ENCODE assay signal across 17 cellular contexts in the genomic region with DNA sequence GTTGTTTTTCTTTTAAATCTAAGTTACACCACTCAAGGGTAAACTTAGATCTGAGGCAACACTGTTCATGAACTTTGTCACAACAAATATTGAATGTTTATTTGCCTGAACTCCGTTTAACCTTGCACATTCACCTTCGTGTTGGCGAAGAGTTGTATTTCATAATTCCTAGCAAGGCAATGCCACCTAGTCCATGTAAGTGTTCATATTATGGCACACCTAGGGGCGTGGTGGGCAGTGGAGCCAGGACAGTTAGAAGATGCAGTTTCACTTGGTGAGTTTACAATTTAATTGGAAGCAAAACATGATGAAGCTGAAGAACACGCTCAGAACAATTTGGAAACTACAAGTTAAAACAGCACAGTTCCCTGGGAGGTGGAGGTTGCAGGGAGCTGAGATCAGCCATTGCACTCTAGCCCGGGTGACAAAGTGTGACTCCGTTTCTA. TPM values are rescaled to one million over a fixed set of nuclear protein-coding genes. Genes with fewer than 3 reads are reported as not detected.
DNase-seq lines count a peak whose midpoint lies in the region; ATAC-seq, FAIRE-seq and TF ChIP-seq lines count a peak whose summit lies in the region.
"Had no signal": no experiment of that assay in that cellular context is flagged by ENCODE, and none has a peak within 500 bp of the region (broad histone marks: within the 10 kb centered on the region; RNA-seq: fewer than 3 reads in every experiment).

No MANE protein-coding gene starts in this region.

- no peak for TF ChIP-seq EP300 in A549 (IDR thresholded peaks at IDR 0.05)

- no peaks in the 10 kb centered on the region for H3K4me1 Mint-ChIP-seq in WTC11

- H3K4me2 ChIP-seq in A549 (peak overlapping the region; percentile 60), osteoblast (ENCODE audit: insufficient read depth, low read length) (no peak overlapping the region)
- H3K4me2 ChIP-seq: BLaER1 treated with 17β-estradiol and CSF1 and Interleukin-3, amounts not matched to agents 10 nM and 100 nM had no signal

- POLR2A ChIA-PET in A549 (lab: Yijun Ruan, JAX) (no interaction called here), WTC11 (lab: Charles Lee) (no interaction called here)

- TF ChIP-seq POLR2A in A549 (IDR thresholded peaks at IDR 0.05; ENCODE audit: low read length), result no peak
- TF ChIP-seq POLR2A in vagina (IDR thresholded peaks at IDR 0.05), result no peak
- no peak for TF ChIP-seq POLR2A in thyroid gland (IDR thresholded peaks at IDR 0.05)

- H4K20me1 ChIP-seq in osteoblast (ENCODE audit: insufficient read depth, low read length), result no peaks in the 10 kb centered on the region
- H4K20me1 ChIP-seq: BLaER1 treated with 17β-estradiol and CSF1 and Interleukin-3, amounts not matched to agents 10 nM and 100 nM had no signal

- no peak for FAIRE-seq in A549 (lab: Jason Lieb, UNC)

- no peaks in the 10 kb centered on the region for H3K36me3 ChIP-seq in osteoblast (ENCODE audit: insufficient read depth, low read length)
- no peaks in the 10 kb centered on the region for H3K36me3 ChIP-seq in vagina
- no peaks in the 10 kb centered on the region for H3K36me3 ChIP-seq in thyroid gland
- H3K36me3 ChIP-seq: BLaER1 treated with 17β-estradiol and CSF1 and Interleukin-3, amounts not matched to agents 10 nM and 100 nM had no signal

- H3K27ac ChIP-seq in A549, result no peak overlapping the region
- no peak overlapping the region for H3K27ac ChIP-seq in osteoblast (ENCODE audit: low read depth, low read length)
- no peak overlapping the region for H3K27ac ChIP-seq in vagina
- H3K27ac ChIP-seq in thyroid gland, result no peak overlapping the region
- H3K27ac ChIP-seq: BLaER1 treated with 17β-estradiol and CSF1 and Interleukin-3, amounts not matched to agents 10 nM and 100 nM; HL-60 had no signal

- TF ChIP-seq CTCF in A549 (IDR thresholded peaks at IDR 0.05) (no peak), WTC11 (IDR thresholded peaks at IDR 0.05) (no peak), osteoblast (IDR thresholded peaks at IDR 0.05; ENCODE audit: extremely low read depth, low read depth, low read length) (no peak), vagina (IDR thresholded peaks at IDR 0.05) (no peak), thyroid gland (IDR thresholded peaks at IDR 0.05) (no peak)

- DNase-seq in A549 (ENCODE audit: low read depth in 1 of 2, low spot score in 1 of 2), result no peak
- no peak for DNase-seq in WTC11 (ENCODE audit: low spot score)
- DNase-seq in left lobe of liver (ENCODE audit: low spot score), result peak; percentile 78
- no peak for DNase-seq in osteoblast (ENCODE audit: insufficient read length, low spot score, missing footprints)
- DNase-seq in vagina (ENCODE audit: extremely low spot score in 2 of 2), result no peak
- no peak for DNase-seq in DMS79 treated with DMSO at 0.1 percent for 48 hours (lab: John Stamatoyannopoulos, UW)
- no peak for DNase-seq in thyroid gland
- DNase-seq: 8988T; ACHN; CD4-positive, CD25-positive, alpha-beta regulatory T cell; DMS53; GOT3; H9 had no signal

- CTCF ChIA-PET in A549 (lab: Yijun Ruan, JAX) (interaction anchor here (1.7 to 7.4 kb wide), 3 partner anchors 141 to 233 kb away, joined by 6 to 53 read pairs (median 25); no protein-coding TSS in a partner anchor), WTC11 (lab: Charles Lee) (interaction anchor here (3.1 kb wide), 1 partner anchor 139 kb away, joined by 28 read pairs; no protein-coding TSS in a partner anchor)

- ATAC-seq in A549 (no peak), WTC11 (no peak), left lobe of liver (peak; percentile 93), HG03457 (IDR thresholded peaks at IDR 0.05; ENCODE audit: unreplicated experiment) (no peak)

- H3K4me3 Mint-ChIP-seq in WTC11, result no peak overlapping the region
- H3K4me3 Mint-ChIP-seq: CD4-positive, CD25-positive, alpha-beta regulatory T cell; H9 had no signal

- no peak for TF ChIP-seq RAD21 in A549 (conservative IDR thresholded peaks at IDR 0.05 in 1 of 2, IDR thresholded peaks at IDR 0.05 in 1 of 2)

- H3K4me1 ChIP-seq in A549 (peaks cover 21% of the 10 kb centered on the region; the same call in 2 of the 3 replicates), osteoblast (ENCODE audit: insufficient read depth, low read length) (peaks cover 6% of the 10 kb centered on the region), vagina (peaks cover 5% of the 10 kb centered on the region), thyroid gland (no peaks in the 10 kb centered on the region)
- H3K4me1 ChIP-seq: BLaER1 treated with 17β-estradiol and CSF1 and Interleukin-3, amounts not matched to agents 10 nM and 100 nM had no signal

- WGBS in A549 (ENCODE audit: missing lambda C conversion rate), result 15% methylated on average over 7 of the region's 7 CpGs
- WGBS in thyroid gland, 2 donors, result 70 to 78% methylated on average over 7 of the region's 7 CpGs

- H3K9me3 ChIP-seq in A549 (no peaks in the 10 kb centered on the region), osteoblast (ENCODE audit: low read depth, low read length) (no peaks in the 10 kb centered on the region), vagina (no peaks in the 10 kb centered on the region), thyroid gland (no peaks in the 10 kb centered on the region)
- H3K9me3 ChIP-seq: BLaER1 treated with 17β-estradiol and CSF1 and Interleukin-3, amounts not matched to agents 10 nM and 100 nM had no signal

- intact Hi-C loops in vagina (cut with DNase I), result no loop called here
- intact Hi-C loops in thyroid gland (cut with DNase I), result loop anchor here (2.0 kb wide), 1 partner anchor 139 kb away; no protein-coding TSS in a partner anchor

- peak overlapping the region; percentile 57 for H2AFZ ChIP-seq in osteoblast (ENCODE audit: low read length)

- H3K4me3 ChIP-seq in A549 (no peak overlapping the region), osteoblast (ENCODE audit: insufficient read depth, low read length) (no peak overlapping the region), vagina (no peak overlapping the region), thyroid gland (replicated peaks in 1 of 3) (no peak overlapping the region)
- H3K4me3 ChIP-seq: BLaER1 treated with 17β-estradiol and CSF1 and Interleukin-3, amounts not matched to agents 10 nM and 100 nM had no signal

- H3K27me3 ChIP-seq in osteoblast (ENCODE audit: insufficient read depth, low read length) (no peaks in the 10 kb centered on the region), vagina (no peaks in the 10 kb centered on the region), thyroid gland (no peaks in the 10 kb centered on the region)
- H3K27me3 ChIP-seq: BLaER1 treated with 17β-estradiol and CSF1 and Interleukin-3, amounts not matched to agents 10 nM and 100 nM had no signal

- no peaks in the 10 kb centered on the region for H3K79me2 ChIP-seq in osteoblast (ENCODE audit: insufficient read depth, low read length)

- H3K36me3 Mint-ChIP-seq in WTC11, result no peaks in the 10 kb centered on the region
- H3K36me3 Mint-ChIP-seq: CD4-positive, CD25-positive, alpha-beta regulatory T cell; IgD-negative memory B cell had no signal

- no peaks in the 10 kb centered on the region for H3K27me3 Mint-ChIP-seq in WTC11 (ENCODE audit: low read depth)

- H3K9me3 Mint-ChIP-seq in WTC11, result no peaks in the 10 kb centered on the region
- H3K9me3 Mint-ChIP-seq: H9, IgD-negative memory B cell had no signal

- no peak overlapping the region for H3K27ac Mint-ChIP-seq in WTC11
- H3K27ac Mint-ChIP-seq: CD4-positive, CD25-positive, alpha-beta regulatory T cell; H9; IgD-negative memory B cell had no signal

TF ChIP-seq in A549, 52 proteins besides CTCF, POLR2A, EP300 and RAD21 (continues in another document):
- TF ChIP-seq, protein P1, sequence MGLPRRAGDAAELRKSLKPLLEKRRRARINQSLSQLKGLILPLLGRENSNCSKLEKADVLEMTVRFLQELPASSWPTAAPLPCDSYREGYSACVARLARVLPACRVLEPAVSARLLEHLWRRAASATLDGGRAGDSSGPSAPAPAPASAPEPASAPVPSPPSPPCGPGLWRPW (IDR thresholded peaks at IDR 0.05), result no peak
- TF ChIP-seq ZFP36 (IDR thresholded peaks at IDR 0.05; ENCODE audit: borderline replicate concordance, partially characterized antibody) (no peak), GATA3 (IDR thresholded peaks at IDR 0.05; ENCODE audit: borderline replicate concordance) (no peak)
- TF ChIP-seq, protein P2, sequence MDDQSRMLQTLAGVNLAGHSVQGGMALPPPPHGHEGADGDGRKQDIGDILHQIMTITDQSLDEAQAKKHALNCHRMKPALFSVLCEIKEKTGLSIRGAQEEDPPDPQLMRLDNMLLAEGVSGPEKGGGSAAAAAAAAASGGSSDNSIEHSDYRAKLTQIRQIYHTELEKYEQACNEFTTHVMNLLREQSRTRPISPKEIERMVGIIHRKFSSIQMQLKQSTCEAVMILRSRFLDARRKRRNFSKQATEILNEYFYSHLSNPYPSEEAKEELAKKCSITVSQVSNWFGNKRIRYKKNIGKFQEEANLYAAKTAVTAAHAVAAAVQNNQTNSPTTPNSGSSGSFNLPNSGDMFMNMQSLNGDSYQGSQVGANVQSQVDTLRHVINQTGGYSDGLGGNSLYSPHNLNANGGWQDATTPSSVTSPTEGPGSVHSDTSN (IDR thresholded peaks at IDR 0.05), result no peak

TF ChIP-seq in WTC11, 78 proteins besides CTCF, POLR2A, EP300 and RAD21:
- TF ChIP-seq CBFB (CRISPR knock-in tag; IDR thresholded peaks at IDR 0.05; ENCODE audit: low read depth) (no peak), GABPB1 (CRISPR knock-in tag; IDR thresholded peaks at IDR 0.05) (peak; percentile 92), NR1H2 (CRISPR knock-in tag; IDR thresholded peaks at IDR 0.05) (no peak)

RNA-seq across cellular contexts. Expression of a gene that starts 30.4 kb away (rescaled TPM):
- polyA plus RNA-seq in A549 (2011; rRNA removed) (56.9 and 74.3 TPM in 2 replicates), A549 (2017; fragmentation: RNase III; extraction: RNeasy Plus Mini Kit Qiagen cat#74134 plus additional on column Dnase treatment) (47.4 to 49.5 TPM (median 48.6 TPM) in 3 replicates)
- 17.4 and 20.2 TPM in 2 replicates for polyA plus RNA-seq in A549 (2012; cell fraction: cytosol; rRNA removed)
- polyA plus RNA-seq in A549 (2012; cell fraction: nucleus; rRNA removed), result 6.9 and 12.3 TPM in 2 replicates
- polyA minus RNA-seq in A549 (2011; rRNA and poly(A)+ RNA removed), result 25.9 and 29.4 TPM in 2 replicates
- total RNA-seq in WTC11 (2021) (39.5 to 43.5 TPM (median 43.5 TPM) in 3 replicates), left lobe of liver (36.7 TPM), osteoblast (25.0 and 35.5 TPM in 2 replicates), vagina (11.5 TPM), thyroid gland (10 to 100 TPM; 10.3 to 11.7 (median 10.6) TPM)
